In genomic region chr1:191160837-191161236, GRCh38 we compare ENCODE assay signal across 24 cellular contexts.
DNase-seq lines count a peak whose midpoint lies in the region; ATAC-seq, FAIRE-seq and TF ChIP-seq lines count a peak whose summit lies in the region.
"Had no signal": no experiment of that assay in that cellular context is flagged by ENCODE, and none has a peak within 500 bp of the region (broad histone marks: within the 10 kb centered on the region; RNA-seq: fewer than 3 reads in every experiment).

No MANE protein-coding gene starts in this region.

- H3K4me1 ChIP-seq in pancreas: no peaks in the 10 kb centered on the region
- H3K4me1 ChIP-seq: A549; BE2C; BLaER1 treated with 17β-estradiol and CSF1 and Interleukin-3, amounts not matched to agents 10 nM and 100 nM; HAP-1 had no signal

- H3K9me3 ChIP-seq in pancreas: no peaks in the 10 kb centered on the region
- H3K9me3 ChIP-seq: BE2C, HAP-1 had no signal

- H3K27ac ChIP-seq in pancreas (no peak overlapping the region), coronary artery (no peak overlapping the region)
- H3K27ac ChIP-seq: A549; BLaER1 treated with 17β-estradiol and CSF1 and Interleukin-3, amounts not matched to agents 10 nM and 100 nM had no signal

- ATAC-seq in pancreas: no peak
- ATAC-seq: A549, GM23338 had no signal

- WGBS in pancreas, 2 donors: 88 to 91% methylated on average over 5 of the region's 5 CpGs

- no peaks in the 10 kb centered on the region for H3K36me3 ChIP-seq in pancreas
- H3K36me3 ChIP-seq: BE2C; BLaER1 treated with 17β-estradiol and CSF1 and Interleukin-3, amounts not matched to agents 10 nM and 100 nM; HAP-1 had no signal

- no peaks in the 10 kb centered on the region for H3K27me3 ChIP-seq in pancreas
- H3K27me3 ChIP-seq: BE2C; BLaER1 treated with 17β-estradiol and CSF1 and Interleukin-3, amounts not matched to agents 10 nM and 100 nM had no signal

- H3K4me3 ChIP-seq in pancreas: no peak overlapping the region
- no peak overlapping the region for H3K4me3 ChIP-seq in coronary artery
- H3K4me3 ChIP-seq: A549; BLaER1 treated with 17β-estradiol and CSF1 and Interleukin-3, amounts not matched to agents 10 nM and 100 nM; GM23338; HAP-1 had no signal

- DNase-seq in pancreas: no peak
- no peak for DNase-seq in SW 1271 (lab: John Stamatoyannopoulos, UW)
- DNase-seq in NCI-H2029 (lab: John Stamatoyannopoulos, UW): no peak
- no peak for DNase-seq in coronary artery (ENCODE audit: low spot score)
- DNase-seq: ACHN; AML-193; BE2C; CD4-positive, alpha-beta T cell; CD8-positive, alpha-beta memory T cell; DMS 273 treated with DMSO at 0.1 percent for 48 hours; DMS79; EL; GF-D8; HFFc6 had no signal

- TF ChIP-seq CTCF in pancreas (IDR thresholded peaks at IDR 0.05) (no peak), coronary artery (IDR thresholded peaks at IDR 0.05) (no peak)

- intact Hi-C loops in pancreas (cut with DNase I): no loop called here

- FAIRE-seq in G401.6 (lab: Jason Lieb, UNC) (peak; percentile 92), TTC549 (lab: Jason Lieb, UNC) (peak; percentile 96), colon (lab: Jason Lieb, UNC) (peak; percentile 47), pancreas (lab: Jason Lieb, UNC) (peak; percentile 72)
- FAIRE-seq: A549, GM12891, GM18507, H54 had no signal
